ENCODE assay signal across 9 cellular contexts in the genomic region with DNA sequence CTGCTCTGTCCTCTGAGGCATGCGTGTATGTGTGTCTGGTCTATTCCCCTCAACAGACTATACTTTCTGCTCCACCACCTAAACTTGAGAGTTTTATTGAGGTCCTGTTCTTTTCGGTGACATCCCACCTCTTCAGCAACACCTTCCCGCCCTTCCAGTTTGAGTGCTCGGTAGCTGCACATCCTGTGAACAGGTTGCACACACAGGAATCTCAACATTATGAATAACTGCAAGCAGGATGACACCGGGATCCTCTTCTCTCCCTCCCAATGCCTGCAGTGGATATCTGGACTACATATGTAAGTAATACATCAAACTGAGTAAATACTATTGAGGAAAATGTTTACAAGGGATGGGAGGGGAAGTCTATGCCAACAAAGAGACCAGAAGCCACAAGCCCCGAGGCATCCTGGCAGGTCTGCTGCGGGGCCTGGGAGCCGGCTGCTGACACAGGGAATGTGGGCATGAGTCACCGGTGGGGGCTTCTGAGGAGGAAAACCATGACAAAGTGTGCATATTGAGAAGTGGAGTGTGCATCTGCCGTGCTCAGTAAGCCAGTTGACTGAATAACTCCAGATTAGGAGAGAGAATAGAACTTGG. TPM values are rescaled to one million over a fixed set of nuclear protein-coding genes. Genes with fewer than 3 reads are reported as not detected.
DNase-seq lines count a peak whose midpoint lies in the region; ATAC-seq, FAIRE-seq and TF ChIP-seq lines count a peak whose summit lies in the region.
"Had no signal": no experiment of that assay in that cellular context is flagged by ENCODE, and none has a peak within 500 bp of the region (broad histone marks: within the 10 kb centered on the region; RNA-seq: fewer than 3 reads in every experiment).

No MANE protein-coding gene starts in this region.

- H3K9me1 ChIP-seq in endothelial cell of umbilical vein (replicated peaks; ENCODE audit: control insufficient read depth, extremely low read depth, insufficient read depth, low read length) = no peaks in the 10 kb centered on the region

- no peak for ATAC-seq in HG03457 (IDR thresholded peaks at IDR 0.05; ENCODE audit: unreplicated experiment)

- no peak for TF ChIP-seq CTCF in endothelial cell of umbilical vein (IDR thresholded peaks at IDR 0.05; ENCODE audit: extremely low read depth in 1 of 2, insufficient read depth in 1 of 2, low read depth in 1 of 2, low read length in 2 of 2)

- H3K36me3 ChIP-seq in endothelial cell of umbilical vein (ENCODE audit: control insufficient read depth in 2 of 2, extremely low read depth in 1 of 2, insufficient read depth in 2 of 2, low read length in 2 of 2) = no peaks in the 10 kb centered on the region

- no peak overlapping the region for H3K4me3 ChIP-seq in endothelial cell of umbilical vein (replicated peaks in 1 of 3; ENCODE audit: insufficient read depth in 1 of 3, low read depth in 1 of 3, low read length in 3 of 3)

- intact Hi-C loops in endothelial cell of umbilical vein (cut with micrococcal nuclease) = no loop called here

- DNase-seq in SHP77 (lab: John Stamatoyannopoulos, UW) = peak; percentile 43 to 45
- DNase-seq in SHP77 treated with DMSO at 0.1 percent for 48 hours (lab: John Stamatoyannopoulos, UW) = no peak
- peak; percentile 54 for DNase-seq in NCI-H748 (lab: John Stamatoyannopoulos, UW; ENCODE audit: unreplicated experiment)
- DNase-seq in endothelial cell of umbilical vein (ENCODE audit: low read depth, low spot score) = peak; percentile 63
- DNase-seq in urothelium cell line (ENCODE audit: low spot score) = peak; percentile 90
- DNase-seq in NCI-H2196 treated with DMSO at 0.1 percent for 48 hours (lab: John Stamatoyannopoulos, UW; ENCODE audit: unreplicated experiment) = no peak
- DNase-seq in activated CD4-positive, alpha-beta T cell treated with anti-CD3 and anti-CD28 coated beads for 1 hour = no peak

- CTCF ChIA-PET in endothelial cell of umbilical vein (lab: Charles Lee) = no interaction called here

- no peak for TF ChIP-seq POLR2A in endothelial cell of umbilical vein (IDR thresholded peaks at IDR 0.05; ENCODE audit: low read depth, low read length)

- H3K4me2 ChIP-seq in endothelial cell of umbilical vein (ENCODE audit: insufficient read depth, low read length) = no peak overlapping the region

- no peak overlapping the region for H3K27ac ChIP-seq in endothelial cell of umbilical vein (ENCODE audit: insufficient read depth, low read depth, low read length)
- H3K27ac ChIP-seq: C4-2B had no signal

- peaks cover 33% of the 10 kb centered on the region for H3K4me1 ChIP-seq in endothelial cell of umbilical vein (ENCODE audit: control insufficient read depth, extremely low read depth, insufficient read depth, low read length)

- POLR2A ChIA-PET in endothelial cell of umbilical vein (lab: Charles Lee) = no interaction called here

- peak overlapping the region; percentile 12 for H2AFZ ChIP-seq in endothelial cell of umbilical vein (ENCODE audit: low read depth, low read length)

- H4K20me1 ChIP-seq in endothelial cell of umbilical vein (replicated peaks; ENCODE audit: control insufficient read depth, extremely low read depth, insufficient read depth, low read length) = no peaks in the 10 kb centered on the region

- H3K9me3 ChIP-seq in endothelial cell of umbilical vein (replicated peaks; ENCODE audit: control insufficient read depth, insufficient read depth, low read length) = no peaks in the 10 kb centered on the region

- no peaks in the 10 kb centered on the region for H3K79me2 ChIP-seq in endothelial cell of umbilical vein (ENCODE audit: control insufficient read depth, insufficient read depth, low read length)

- FAIRE-seq in endothelial cell of umbilical vein (lab: Jason Lieb, UNC) (peak; percentile 69), urothelium cell line (lab: Jason Lieb, UNC) (no peak)

- no peak overlapping the region for H3K9ac ChIP-seq in endothelial cell of umbilical vein (replicated peaks; ENCODE audit: extremely low read depth, insufficient read depth, low read length)

- BruUV-seq in endothelial cell of umbilical vein (replicated peaks; lab: Mats Ljungman, UMichigan) = no TSS peak

- H3K27me3 ChIP-seq in endothelial cell of umbilical vein (ENCODE audit: control insufficient read depth in 2 of 2, insufficient read depth in 2 of 2, low read length in 2 of 2) = no peaks in the 10 kb centered on the region

- dilution Hi-C loops in endothelial cell of umbilical vein (cut with MboI; ENCODE audit: extremely low pct_ligation_motif_present, low sequenced_read_pairs) = no loop called here

TF ChIP-seq in endothelial cell of umbilical vein, 7 proteins besides CTCF, POLR2A, EP300 and RAD21:
- TF ChIP-seq POLR2AphosphoS5 (IDR thresholded peaks at IDR 0.05; ENCODE audit: insufficient read depth, low read depth, low read length) = no peak
- TF ChIP-seq FOS (IDR thresholded peaks at IDR 0.05; ENCODE audit: borderline replicate concordance, insufficient read depth, low read length) = peak; percentile 90
- TF ChIP-seq JUN (IDR thresholded peaks at IDR 0.05; ENCODE audit: borderline replicate concordance, insufficient read depth, insufficient read length, low read depth) = peak; percentile 55

RNA-seq across cellular contexts. Expression of gene ANKRD33B, which starts 8.6 kb away (rescaled TPM):
- total RNA-seq in endothelial cell of umbilical vein = 4.4 and 5.4 TPM in 2 replicates
- 2.0 and 2.4 TPM in 2 replicates for polyA plus RNA-seq in endothelial cell of umbilical vein
- 1.8 and 2.0 TPM in 2 replicates for polyA plus RNA-seq in endothelial cell of umbilical vein (2011; cell fraction: cytosol; rRNA removed)
- 5.4 and 6.0 TPM in 2 replicates for polyA plus RNA-seq in endothelial cell of umbilical vein (2011; cell fraction: nucleus; rRNA removed)
- polyA plus RNA-seq in endothelial cell of umbilical vein (2012) = 3.8 and 4.0 TPM in 2 replicates
- polyA minus RNA-seq in endothelial cell of umbilical vein = 7.7 and 8.4 TPM in 2 replicates
- polyA minus RNA-seq in endothelial cell of umbilical vein (2011; cell fraction: cytosol; rRNA and poly(A)+ RNA removed) = 8.7 TPM
- polyA minus RNA-seq in endothelial cell of umbilical vein (2011; cell fraction: nucleus; rRNA and poly(A)+ RNA removed) = 6.5 and 8.6 TPM in 2 replicates

Comparison
In these comparisons a context has a peak if more than half of its experiments do, and no peak if none do; other contexts are left out.
1. DNase-seq: peak in SHP77 (2 of 2), NCI-H748 (single experiment), endothelial cell of umbilical vein (single experiment) and urothelium cell line (single experiment); none in SHP77 treated with DMSO at 0.1 percent for 48 hours (single experiment), NCI-H2196 treated with DMSO at 0.1 percent for 48 hours (single experiment) and activated CD4-positive, alpha-beta T cell treated with anti-CD3 and anti-CD28 coated beads for 1 hour (single experiment).